Comparison of ENCODE assay signal across 14 cellular contexts in the genomic region with DNA sequence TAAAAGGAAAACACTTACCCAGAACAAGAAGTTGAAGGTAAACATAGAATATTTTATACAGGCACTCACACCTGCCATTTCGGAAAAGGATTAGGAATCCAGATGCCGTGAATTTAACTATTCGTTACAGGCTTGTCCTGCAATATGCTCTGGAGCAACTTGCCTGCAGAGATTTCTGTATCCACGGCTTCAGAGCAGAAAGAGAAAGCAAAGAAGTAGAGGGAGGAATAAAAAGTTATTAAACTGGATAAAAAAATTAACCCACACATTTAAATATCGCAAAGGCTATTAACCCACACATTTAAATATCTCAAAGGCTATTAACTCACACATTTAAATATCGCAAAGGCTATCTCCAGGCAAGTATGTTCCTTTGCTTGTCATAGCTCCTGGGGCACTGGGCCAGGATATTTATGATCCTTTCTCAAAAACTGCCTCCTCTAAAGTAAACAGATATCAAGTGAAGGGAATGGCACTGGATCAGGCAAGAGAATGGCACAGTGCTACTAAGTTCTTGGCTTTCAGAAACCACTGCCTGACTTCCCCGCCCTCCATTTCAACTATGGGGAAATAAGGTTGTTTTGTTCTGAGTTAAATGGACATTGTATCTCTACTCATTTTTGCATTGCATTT. TPM values are rescaled to one million over a fixed set of nuclear protein-coding genes. Genes with fewer than 3 reads are reported as not detected.
DNase-seq lines count a peak whose midpoint lies in the region; ATAC-seq and TF ChIP-seq lines count a peak whose summit lies in the region.
"Had no signal": no experiment of that assay in that cellular context is flagged by ENCODE, and none has a peak within 500 bp of the region (broad histone marks: within the 10 kb centered on the region; RNA-seq: fewer than 3 reads in every experiment).

TSPAN8 (minus strand) TSS at position 399 of the 633 bp plus-strand sequence; CDS start at position 78, 321 bp downstream.

- WGBS in prostate gland, result 22% methylated on average over 7 of the region's 7 CpGs

- intact Hi-C loops in Calu3 (cut with micrococcal nuclease; ENCODE audit: unreplicated experiment), result loop anchor here (2.0 to 5.0 kb wide), 2 partner anchors 19 to 405 kb away; no protein-coding TSS in a partner anchor
- intact Hi-C loops in prostate gland (cut with DNase I), result no loop called here

- TF ChIP-seq CTCF in Calu3 (IDR thresholded peaks at IDR 0.05; ENCODE audit: unreplicated experiment), result no peak
- no peak for TF ChIP-seq CTCF in epithelial cell of proximal tubule (conservative IDR thresholded peaks at IDR 0.05; ENCODE audit: low read depth, low read length)
- no peak for TF ChIP-seq CTCF in prostate gland (IDR thresholded peaks at IDR 0.05)

- H3K36me3 Mint-ChIP-seq in Calu3 (ENCODE audit: insufficient read depth, unreplicated experiment), result peaks cover 67% of the 10 kb centered on the region
- H3K36me3 Mint-ChIP-seq: brain, CD14-positive monocyte had no signal

- H3K4me3 ChIP-seq in epithelial cell of proximal tubule (ENCODE audit: low read depth, low read length) (peak within 1 kb of the TSS; percentile 39), prostate gland (peak within 1 kb of the TSS; percentile 28 to 36)

- no peak for ATAC-seq in GM18511 (IDR thresholded peaks at IDR 0.05; ENCODE audit: unreplicated experiment)
- ATAC-seq: foreskin keratinocyte had no signal

- peak within 1 kb of the TSS; percentile 64 to 73 for H3K27ac ChIP-seq in prostate gland
- H3K27ac ChIP-seq: foreskin keratinocyte had no signal

- BruUV-seq in Calu3 (replicated peaks; lab: Mats Ljungman, UMichigan), result no TSS peak

- CTCF ChIA-PET in Calu3 (lab: Charles Lee), result interaction anchor here (1.1 to 1.2 kb wide), 2 partner anchors 19 to 57 kb away, joined by 3 to 4 read pairs; no protein-coding TSS in a partner anchor

- no peak for TF ChIP-seq POLR2A in prostate gland (IDR thresholded peaks at IDR 0.05)

- no peaks in the 10 kb centered on the region for H3K27me3 ChIP-seq in prostate gland (replicated peaks; ENCODE audit: insufficient read depth)
- H3K27me3 ChIP-seq: foreskin keratinocyte had no signal

- peaks cover 61% of the 10 kb centered on the region for H3K4me1 Mint-ChIP-seq in Calu3 (ENCODE audit: low read depth, unreplicated experiment)
- H3K4me1 Mint-ChIP-seq: CD14-positive monocyte had no signal

- no peaks in the 10 kb centered on the region for H3K27me3 Mint-ChIP-seq in Calu3 (ENCODE audit: unreplicated experiment)

- peak within 1 kb of the TSS; percentile 88 for H3K27ac Mint-ChIP-seq in Calu3 (ENCODE audit: unreplicated experiment)
- H3K27ac Mint-ChIP-seq: CD14-positive monocyte; stimulated activated naive CD8-positive, alpha-beta T cell treated with anti-CD3 and anti-CD28 coated beads, Interleukin-15, Interleukin-2, amounts not matched to agents 100 ng/mL and 50 ng/mL, for 24 hours had no signal

- H3K4me1 ChIP-seq in prostate gland (replicated peaks), result no peaks in the 10 kb centered on the region
- H3K4me1 ChIP-seq: foreskin keratinocyte had no signal

- no peaks in the 10 kb centered on the region for H3K36me3 ChIP-seq in prostate gland

- peak; percentile 54 for DNase-seq in Calu3
- peak; percentile 55 for DNase-seq in NCI-H345 treated with DMSO at 0.1 percent for 48 hours (lab: John Stamatoyannopoulos, UW; ENCODE audit: unreplicated experiment)
- no peak for DNase-seq in epithelial cell of proximal tubule (ENCODE audit: low read depth)
- peak; percentile 76 for DNase-seq in prostate gland (ENCODE audit: low spot score)
- DNase-seq in germinal center (ENCODE audit: low spot score), result no peak
- no peak for DNase-seq in HuH-7.5 (ENCODE audit: low spot score)
- DNase-seq in SW 1271 (lab: John Stamatoyannopoulos, UW), result no peak
- DNase-seq: activated CD8-positive, alpha-beta memory T cell treated with anti-CD3 and anti-CD28 coated beads, Interleukin-2, amount 50 U/mL, for 48 hours; foreskin keratinocyte; midbrain had no signal

- no peaks in the 10 kb centered on the region for H3K9me3 ChIP-seq in prostate gland

- H3K9me3 Mint-ChIP-seq in Calu3 (ENCODE audit: low read depth, unreplicated experiment), result no peaks in the 10 kb centered on the region
- H3K9me3 Mint-ChIP-seq: brain had no signal

- peak within 1 kb of the TSS; percentile 70 for H3K4me3 Mint-ChIP-seq in Calu3 (ENCODE audit: low read depth, unreplicated experiment)
- H3K4me3 Mint-ChIP-seq: CD14-positive monocyte; stimulated activated naive CD8-positive, alpha-beta T cell treated with anti-CD3 and anti-CD28 coated beads, Interleukin-15, Interleukin-2, amounts not matched to agents 100 ng/mL and 50 ng/mL, for 24 hours had no signal

RNA-seq across cellular contexts. Expression of gene TSPAN8, which starts in this region (rescaled TPM):
- total RNA-seq in Calu3 (2022) (289 and 384 TPM in 2 replicates), epithelial cell of proximal tubule (3.8 TPM in 1 of 2 replicates, not detected in the other), prostate gland (100 to 1,000 TPM in 1 of 2 donors, 10 to 100 TPM in 1; 36.3 to 240 TPM)
- total RNA-seq: foreskin keratinocyte had no signal

Comparison
In these comparisons a context has a peak if more than half of its experiments do, and no peak if none do; other contexts are left out.
1. DNase-seq: peak in Calu3 (single experiment), NCI-H345 treated with DMSO at 0.1 percent for 48 hours (single experiment) and prostate gland (single experiment); none in epithelial cell of proximal tubule (single experiment), germinal center (single experiment), HuH-7.5 (single experiment) and SW 1271 (0 of 2).